ENCODE assay signal across 26 cellular contexts in the genomic region with DNA sequence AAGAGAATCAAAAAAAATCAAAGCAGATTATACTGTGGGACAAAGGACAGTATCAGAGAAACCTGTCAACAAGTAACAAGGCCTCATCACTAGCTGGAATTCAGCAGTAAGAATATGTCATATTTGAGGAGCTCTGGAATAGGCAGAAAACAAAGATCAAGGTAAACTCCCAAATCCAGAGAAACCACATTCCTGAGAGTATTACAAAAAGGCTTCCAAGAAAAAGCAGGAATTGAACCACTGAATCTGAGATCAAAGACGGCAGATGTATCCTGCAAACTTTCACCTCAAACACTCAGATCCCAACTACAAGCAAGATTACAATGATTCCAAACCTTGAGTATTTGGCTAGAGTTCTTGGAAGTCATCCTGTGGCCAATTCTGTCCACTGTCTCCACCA. TPM values are rescaled to one million over a fixed set of nuclear protein-coding genes. Genes with fewer than 3 reads are reported as not detected.
A peak's percentile ranks its signal among the peaks of the same experiment; 100 is the strongest.
DNase-seq lines count a peak whose midpoint lies in the region; ATAC-seq and TF ChIP-seq lines count a peak whose summit lies in the region.
"Had no signal": no experiment of that assay in that cellular context is flagged by ENCODE, and none has a peak within 500 bp of the region (broad histone marks: within the 10 kb centered on the region; RNA-seq: fewer than 3 reads in every experiment).

No MANE protein-coding gene starts in this region.

- no peaks in the 10 kb centered on the region for H3K27me3 Mint-ChIP-seq in activated CD8-positive, alpha-beta memory T cell treated with anti-CD3 and anti-CD28 coated beads, Interleukin-2, amount 10 ng/mL, durations not matched to agents 7 days and 5 days
- H3K27me3 Mint-ChIP-seq in CD8-positive, alpha-beta memory T cell: no peaks in the 10 kb centered on the region
- H3K27me3 Mint-ChIP-seq in activated T-helper 1 cell treated with anti-CD3 and anti-CD28 coated beads, Interleukin-12 subunit alpha, Interleukin-12 subunit beta, Interleukin-2, Interleukin-4 antibody, amounts not matched to agents 30 ng/mL and 10 ng/mL and 1 ng/mL, durations not matched to agents 14 hours and 24 hours and 36 hours (ENCODE audit: insufficient read depth): no peaks in the 10 kb centered on the region
- H3K27me3 Mint-ChIP-seq in naive B cell: no peaks in the 10 kb centered on the region

- no peak for ATAC-seq in activated CD8-positive, alpha-beta memory T cell treated with anti-CD3 and anti-CD28 coated beads, Interleukin-2, amount 10 ng/mL, durations not matched to agents 7 days and 5 days
- ATAC-seq in naive B cell (ENCODE audit: low read depth in 2 of 2) (no peak), body of pancreas (no peak)
- ATAC-seq: gastroesophageal sphincter, HCT116, left lung had no signal

- no peak overlapping the region for H3K4me3 ChIP-seq in CD8-positive, alpha-beta memory T cell (ENCODE audit: low read length)
- H3K4me3 ChIP-seq in body of pancreas: no peak overlapping the region
- no peak overlapping the region for H3K4me3 ChIP-seq in Peyer's patch
- H3K4me3 ChIP-seq: cardiac muscle cell, gastroesophageal sphincter, left lung, ovary, SJSA1 had no signal

- no peak for TF ChIP-seq CTCF in body of pancreas (IDR thresholded peaks at IDR 0.05)
- TF ChIP-seq CTCF in Peyer's patch (IDR thresholded peaks at IDR 0.05): no peak

- DNase-seq in activated CD8-positive, alpha-beta memory T cell treated with anti-CD3 and anti-CD28 coated beads, Interleukin-2, amount 10 ng/mL, durations not matched to agents 7 days and 5 days: no peak
- no peak for DNase-seq in activated CD8-positive, alpha-beta memory T cell treated with anti-CD3 and anti-CD28 coated beads for 24 hours
- DNase-seq in CD8-positive, alpha-beta memory T cell: no peak
- no peak for DNase-seq in activated T-helper 1 cell treated with anti-CD3 and anti-CD28 coated beads, Interleukin-12 subunit alpha, Interleukin-12 subunit beta, Interleukin-2, Interleukin-4 antibody, amounts not matched to agents 30 ng/mL and 10 ng/mL and 1 ng/mL, durations not matched to agents 14 hours and 24 hours and 36 hours (ENCODE audit: low spot score)
- DNase-seq in naive B cell: no peak
- DNase-seq in central memory CD4-positive, alpha-beta T cell: no peak
- DNase-seq in body of pancreas: no peak
- DNase-seq in Peyer's patch: no peak
- DNase-seq: cortex of kidney; endodermal cell; hypothalamus; left lung; NCI-H1048; NCI-H187 treated with DMSO at 0.1 percent for 48 hours; NCI-H69; ovary; retina; small intestine; stimulated activated CD4-positive, alpha-beta T cell treated with anti-CD3 and anti-CD28 coated beads, Interleukin-2, amount 100 ng/mL, for 24 hours had no signal

- TF ChIP-seq POLR2A in body of pancreas (IDR thresholded peaks at IDR 0.05) (no peak), Peyer's patch (IDR thresholded peaks at IDR 0.05) (no peak)

- H3K4me1 ChIP-seq in CD8-positive, alpha-beta memory T cell (ENCODE audit: insufficient read depth, low read length): peaks cover 54% of the 10 kb centered on the region
- H3K4me1 ChIP-seq in body of pancreas (peaks cover 11% of the 10 kb centered on the region), Peyer's patch (peaks cover 0 to 6% (median 1%) of the 10 kb centered on the region in 4 donors)
- H3K4me1 ChIP-seq: gastroesophageal sphincter, left lung had no signal

- CTCF ChIA-PET in activated CD8-positive, alpha-beta memory T cell treated with anti-CD3 and anti-CD28 coated beads, Interleukin-2, amount 10 ng/mL, durations not matched to agents 7 days and 5 days (lab: Charles Lee): interaction anchor here (0.9 to 5.1 kb wide), 3 partner anchors 16 to 19 kb away, joined by 3 to 34 read pairs (median 17); a partner anchor contains a TSS
- CTCF ChIA-PET in CD8-positive, alpha-beta memory T cell (lab: Charles Lee): interaction anchor here (2.5 kb wide), 1 partner anchor 16 kb away, joined by 21 read pairs; a partner anchor contains a TSS

- peaks cover 13% of the 10 kb centered on the region for H3K36me3 Mint-ChIP-seq in activated CD8-positive, alpha-beta memory T cell treated with anti-CD3 and anti-CD28 coated beads, Interleukin-2, amount 10 ng/mL, durations not matched to agents 7 days and 5 days
- H3K36me3 Mint-ChIP-seq in CD8-positive, alpha-beta memory T cell: no peaks in the 10 kb centered on the region
- peaks cover 17% of the 10 kb centered on the region for H3K36me3 Mint-ChIP-seq in activated T-helper 1 cell treated with anti-CD3 and anti-CD28 coated beads, Interleukin-12 subunit alpha, Interleukin-12 subunit beta, Interleukin-2, Interleukin-4 antibody, amounts not matched to agents 30 ng/mL and 10 ng/mL and 1 ng/mL, durations not matched to agents 14 hours and 24 hours and 36 hours (ENCODE audit: low read depth)
- H3K36me3 Mint-ChIP-seq in naive B cell: no peaks in the 10 kb centered on the region

- no peak overlapping the region for H3K4me3 Mint-ChIP-seq in activated CD8-positive, alpha-beta memory T cell treated with anti-CD3 and anti-CD28 coated beads, Interleukin-2, amount 10 ng/mL, durations not matched to agents 7 days and 5 days
- peak overlapping the region in 3 of 7 donors; percentile 24 to 39 (median 28) for H3K4me3 Mint-ChIP-seq in CD8-positive, alpha-beta memory T cell
- H3K4me3 Mint-ChIP-seq in activated T-helper 1 cell treated with anti-CD3 and anti-CD28 coated beads, Interleukin-12 subunit alpha, Interleukin-12 subunit beta, Interleukin-2, Interleukin-4 antibody, amounts not matched to agents 30 ng/mL and 10 ng/mL and 1 ng/mL, durations not matched to agents 14 hours and 24 hours and 36 hours: peak overlapping the region; percentile 9
- H3K4me3 Mint-ChIP-seq in naive B cell: peak overlapping the region in 1 of 8 donors; percentile 10
- H3K4me3 Mint-ChIP-seq: endodermal cell, nephron had no signal

- no peaks in the 10 kb centered on the region for H3K36me3 ChIP-seq in CD8-positive, alpha-beta memory T cell (ENCODE audit: insufficient read depth, low read length)
- H3K36me3 ChIP-seq in body of pancreas (replicated peaks in 1 of 2; ENCODE audit: insufficient read depth in 1 of 2, low read depth in 2 of 2) (no peaks in the 10 kb centered on the region), Peyer's patch (no peaks in the 10 kb centered on the region)
- H3K36me3 ChIP-seq: cardiac muscle cell, gastroesophageal sphincter, ovary, SJSA1 had no signal

- no peaks in the 10 kb centered on the region for H3K27me3 ChIP-seq in CD8-positive, alpha-beta memory T cell (ENCODE audit: insufficient read depth, low read length, poor library complexity, severe bottlenecking)
- no peaks in the 10 kb centered on the region for H3K27me3 ChIP-seq in body of pancreas
- no peaks in the 10 kb centered on the region for H3K27me3 ChIP-seq in Peyer's patch
- H3K27me3 ChIP-seq: cardiac muscle cell, gastroesophageal sphincter, left lung, ovary, SJSA1 had no signal

- intact Hi-C loops in activated T-helper 1 cell treated with anti-CD3 and anti-CD28 coated beads, Interleukin-12 subunit alpha, Interleukin-12 subunit beta, Interleukin-2, Interleukin-4 antibody, amounts not matched to agents 30 ng/mL and 10 ng/mL and 1 ng/mL, durations not matched to agents 14 hours and 24 hours and 36 hours (cut with micrococcal nuclease): loop anchor here (10.0 kb wide), 1 partner anchor 1535 kb away; a partner anchor contains a TSS
- intact Hi-C loops in body of pancreas (cut with DNase I): no loop called here

- peaks cover 61% of the 10 kb centered on the region for H3K4me1 Mint-ChIP-seq in activated CD8-positive, alpha-beta memory T cell treated with anti-CD3 and anti-CD28 coated beads, Interleukin-2, amount 10 ng/mL, durations not matched to agents 7 days and 5 days
- H3K4me1 Mint-ChIP-seq in CD8-positive, alpha-beta memory T cell: peaks cover 45 to 85% (median 77%) of the 10 kb centered on the region in 3 donors
- peaks cover 72% of the 10 kb centered on the region for H3K4me1 Mint-ChIP-seq in activated T-helper 1 cell treated with anti-CD3 and anti-CD28 coated beads, Interleukin-12 subunit alpha, Interleukin-12 subunit beta, Interleukin-2, Interleukin-4 antibody, amounts not matched to agents 30 ng/mL and 10 ng/mL and 1 ng/mL, durations not matched to agents 14 hours and 24 hours and 36 hours (ENCODE audit: low read depth)
- H3K4me1 Mint-ChIP-seq in naive B cell: peaks cover 26 to 75% (median 56%) of the 10 kb centered on the region in 3 donors

- 75 to 96% methylated on average over 1 of the region's 1 CpG for WGBS in body of pancreas, 2 donors

- peak overlapping the region; percentile 29 for H3K27ac Mint-ChIP-seq in activated CD8-positive, alpha-beta memory T cell treated with anti-CD3 and anti-CD28 coated beads, Interleukin-2, amount 10 ng/mL, durations not matched to agents 7 days and 5 days
- peak overlapping the region; percentile 50 to 94 (median 79) for H3K27ac Mint-ChIP-seq in CD8-positive, alpha-beta memory T cell
- peak overlapping the region; percentile 83 for H3K27ac Mint-ChIP-seq in activated T-helper 1 cell treated with anti-CD3 and anti-CD28 coated beads, Interleukin-12 subunit alpha, Interleukin-12 subunit beta, Interleukin-2, Interleukin-4 antibody, amounts not matched to agents 30 ng/mL and 10 ng/mL and 1 ng/mL, durations not matched to agents 14 hours and 24 hours and 36 hours
- peak overlapping the region; percentile 7 to 92 (median 66) for H3K27ac Mint-ChIP-seq in naive B cell
- H3K27ac Mint-ChIP-seq: endodermal cell, nephron had no signal

- no peak overlapping the region for H3K27ac ChIP-seq in CD8-positive, alpha-beta memory T cell (ENCODE audit: low read depth, low read length)
- H3K27ac ChIP-seq in body of pancreas: no peak overlapping the region
- H3K27ac ChIP-seq in Peyer's patch: no peak overlapping the region
- H3K27ac ChIP-seq: cardiac muscle cell, gastroesophageal sphincter, HL-60, left lung, ovary, SJSA1, VCaP had no signal

- H3K9me3 Mint-ChIP-seq in activated CD8-positive, alpha-beta memory T cell treated with anti-CD3 and anti-CD28 coated beads, Interleukin-2, amount 10 ng/mL, durations not matched to agents 7 days and 5 days (ENCODE audit: low read depth): no peaks in the 10 kb centered on the region
- no peaks in the 10 kb centered on the region for H3K9me3 Mint-ChIP-seq in CD8-positive, alpha-beta memory T cell
- no peaks in the 10 kb centered on the region for H3K9me3 Mint-ChIP-seq in activated T-helper 1 cell treated with anti-CD3 and anti-CD28 coated beads, Interleukin-12 subunit alpha, Interleukin-12 subunit beta, Interleukin-2, Interleukin-4 antibody, amounts not matched to agents 30 ng/mL and 10 ng/mL and 1 ng/mL, durations not matched to agents 14 hours and 24 hours and 36 hours
- peaks cover 0 to 4% (median 0%) of the 10 kb centered on the region in 7 donors for H3K9me3 Mint-ChIP-seq in naive B cell
- H3K9me3 Mint-ChIP-seq: endodermal cell, nephron had no signal

- POLR2A ChIA-PET in CD8-positive, alpha-beta memory T cell (lab: Charles Lee): interaction anchor here (5.9 kb wide), 1 partner anchor 16 kb away, joined by 95 read pairs; a partner anchor contains a TSS

- no peaks in the 10 kb centered on the region for H3K9me3 ChIP-seq in CD8-positive, alpha-beta memory T cell (ENCODE audit: low read length)
- no peaks in the 10 kb centered on the region for H3K9me3 ChIP-seq in body of pancreas
- H3K9me3 ChIP-seq in Peyer's patch: no peaks in the 10 kb centered on the region
- H3K9me3 ChIP-seq: gastroesophageal sphincter, left lung, ovary, SJSA1 had no signal

RNA-seq across cellular contexts. Expression of a gene that starts 16.3 kb away (rescaled TPM):
- total RNA-seq in activated CD8-positive, alpha-beta memory T cell treated with anti-CD3 and anti-CD28 coated beads, Interleukin-2, amount 10 ng/mL, durations not matched to agents 7 days and 5 days: 10 to 100 TPM; 13.1 to 15.0 TPM
- 10 to 100 TPM; 18.0 to 19.0 TPM for total RNA-seq in CD8-positive, alpha-beta memory T cell
- polyA plus RNA-seq in CD8-positive, alpha-beta memory T cell: 20.1 TPM
- 11.5 TPM in 2 replicates for total RNA-seq in activated T-helper 1 cell treated with anti-CD3 and anti-CD28 coated beads, Interleukin-12 subunit alpha, Interleukin-12 subunit beta, Interleukin-2, Interleukin-4 antibody, amounts not matched to agents 30 ng/mL and 10 ng/mL and 1 ng/mL, durations not matched to agents 14 hours and 24 hours and 36 hours
- 10 to 100 TPM; 29.0 to 43.8 (median 38.3) TPM for polyA plus RNA-seq in naive B cell (ENCODE audit: low read depth in 6 of 6)
- total RNA-seq in body of pancreas (1 to 10 TPM in 1 of 2 donors, under 1 TPM in 1; 0.66 to 1.3 TPM), Peyer's patch (10 to 100 TPM in 3 of 4 donors, 1 to 10 TPM in 1; 2.5 to 22.7 (median 18.7) TPM)

Comparison
In these comparisons a context has a peak if more than half of its experiments do, and no peak if none do; other contexts are left out.
1. H3K27ac Mint-ChIP-seq: peak in every context shown above with its lines; median percentile 83 in activated T-helper 1 cell treated with anti-CD3 and anti-CD28 coated beads, Interleukin-12 subunit alpha, Interleukin-12 subunit beta, Interleukin-2, Interleukin-4 antibody, amounts not matched to agents 30 ng/mL and 10 ng/mL and 1 ng/mL, durations not matched to agents 14 hours and 24 hours and 36 hours; 79 in CD8-positive, alpha-beta memory T cell; 66 in naive B cell; 29 in activated CD8-positive, alpha-beta memory T cell treated with anti-CD3 and anti-CD28 coated beads, Interleukin-2, amount 10 ng/mL, durations not matched to agents 7 days and 5 days.